ENCODE assay signal across 16 cellular contexts in the genomic region with DNA sequence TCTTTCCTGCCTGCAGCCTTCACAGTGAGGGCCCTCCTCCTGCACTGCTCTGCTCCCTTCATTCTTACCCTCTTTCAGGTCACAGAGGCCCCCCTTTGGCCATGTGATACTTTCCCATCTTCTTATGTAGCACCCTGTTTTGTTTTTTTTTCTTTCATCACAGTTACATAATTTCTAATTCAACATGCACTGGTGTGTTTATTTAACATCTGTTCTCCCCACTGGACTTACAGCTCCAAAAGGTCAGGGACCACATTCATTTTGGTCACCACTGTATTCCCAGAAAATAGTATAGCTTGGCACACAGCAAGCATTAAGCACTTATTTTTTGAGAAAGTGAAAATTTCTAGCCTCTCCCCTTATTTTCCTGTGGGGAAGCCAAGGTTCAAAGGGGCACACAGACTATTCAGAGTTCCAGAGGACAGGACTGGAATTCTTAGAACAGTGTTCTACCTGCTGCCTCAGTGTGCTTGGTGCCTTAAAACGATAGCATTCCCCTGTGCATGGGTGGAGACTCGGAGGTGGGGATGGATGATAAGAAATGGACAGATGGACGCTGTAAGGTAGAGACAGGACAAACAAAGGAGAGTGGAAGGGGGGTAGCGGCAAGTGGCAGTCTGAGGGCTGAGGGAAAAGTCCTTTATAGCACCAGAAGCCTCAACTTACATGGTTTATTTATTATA. TPM values are rescaled to one million over a fixed set of nuclear protein-coding genes. Genes with fewer than 3 reads are reported as not detected.
DNase-seq lines count a peak whose midpoint lies in the region; ATAC-seq and TF ChIP-seq lines count a peak whose summit lies in the region.
"Had no signal": no experiment of that assay in that cellular context is flagged by ENCODE, and none has a peak within 500 bp of the region (broad histone marks: within the 10 kb centered on the region; RNA-seq: fewer than 3 reads in every experiment).

No MANE protein-coding gene starts in this region.

- no peak overlapping the region for H3K4me2 ChIP-seq in trophoblast cell (ENCODE audit: low read length)

- H4K8ac ChIP-seq in trophoblast cell (ENCODE audit: low read depth, low read length), result no peak overlapping the region

- no peak overlapping the region for H3K4ac ChIP-seq in trophoblast cell (ENCODE audit: low read depth, low read length)

- DNase-seq in T-helper 1 cell (no peak), activated B cell treated with CpG ODN at 0.5 μM for 24 hours (no peak), endothelial cell (ENCODE audit: low spot score) (no peak), trophoblast cell (no peak), NCI-H187 (lab: John Stamatoyannopoulos, UW) (no peak), left ventricle myocardium superior (no peak)
- DNase-seq: activated CD4-positive, alpha-beta T cell treated with anti-CD3 and anti-CD28 coated beads for 48 hours; caudate nucleus; GDM1; psoas muscle; stimulated activated CD4-positive, alpha-beta T cell treated with anti-CD3 and anti-CD28 coated beads, Interleukin-1b, Interleukin-23, amount 100 ng/mL, for 48 hours had no signal

- H3K4me1 ChIP-seq in trophoblast cell (ENCODE audit: control insufficient read depth in 1 of 2, insufficient read depth in 2 of 2, low read length in 2 of 2), result peaks cover 19 to 32% of the 10 kb centered on the region in 2 experiments
- H3K4me1 ChIP-seq: psoas muscle had no signal

- H3K14ac ChIP-seq in trophoblast cell (ENCODE audit: low read length), result no peak overlapping the region

- H3K27ac ChIP-seq in trophoblast cell (ENCODE audit: low read depth, low read length), result no peak overlapping the region
- H3K27ac ChIP-seq: 22Rv1, psoas muscle, RWPE1 had no signal

- no peak overlapping the region for H3K4me3 ChIP-seq in trophoblast cell (ENCODE audit: low read depth, low read length)
- H3K4me3 ChIP-seq: psoas muscle had no signal

- H4K12ac ChIP-seq in trophoblast cell (ENCODE audit: low read depth, low read length), result no peak overlapping the region

- WGBS in trophoblast cell (ENCODE audit: extremely low coverage, insufficient coverage, insufficient read length), result no CpG with 5 or more reads among the region's 4 CpGs

- no peaks in the 10 kb centered on the region for H3K9me3 Mint-ChIP-seq in T-helper 1 cell treated with Interleukin-12 subunit alpha and Interleukin-12 subunit beta and Interleukin-4 antibody, amounts not matched to agents 30 μg/mL and 1 μg/mL, for 36 hours
- no peaks in the 10 kb centered on the region for H3K9me3 Mint-ChIP-seq in activated B cell treated with CpG ODN at 0.5 μM for 24 hours
- H3K9me3 Mint-ChIP-seq in endothelial cell (ENCODE audit: unreplicated experiment), result no peaks in the 10 kb centered on the region

- no peaks in the 10 kb centered on the region for H3K79me2 ChIP-seq in trophoblast cell (ENCODE audit: control insufficient read depth, insufficient read depth, low read length, poor library complexity)

- H3K9me3 ChIP-seq in trophoblast cell (ENCODE audit: insufficient read depth, low read depth, low read length), result no peaks in the 10 kb centered on the region
- H3K9me3 ChIP-seq: psoas muscle had no signal

- peaks cover 34% of the 10 kb centered on the region for H3K79me1 ChIP-seq in trophoblast cell (ENCODE audit: low read length)

- no peak for TF ChIP-seq CTCF in activated B cell treated with CpG ODN at 0.5 μM for 24 hours (IDR thresholded peaks at IDR 0.05)
- no peak for TF ChIP-seq CTCF in endothelial cell (IDR thresholded peaks at IDR 0.05; ENCODE audit: unreplicated experiment)

- H3K27ac Mint-ChIP-seq in T-helper 1 cell treated with Interleukin-12 subunit alpha and Interleukin-12 subunit beta and Interleukin-4 antibody, amounts not matched to agents 30 μg/mL and 1 μg/mL, for 36 hours, result peak overlapping the region; percentile 78
- peak overlapping the region; percentile 89 for H3K27ac Mint-ChIP-seq in activated B cell treated with CpG ODN at 0.5 μM for 24 hours
- peak overlapping the region; percentile 27 for H3K27ac Mint-ChIP-seq in endothelial cell (ENCODE audit: unreplicated experiment)

- intact Hi-C loops in activated B cell treated with CpG ODN at 0.5 μM for 24 hours (cut with micrococcal nuclease) (no loop called here), left ventricle myocardium superior (cut with micrococcal nuclease) (no loop called here)

- H3K36me3 Mint-ChIP-seq in T-helper 1 cell treated with Interleukin-12 subunit alpha and Interleukin-12 subunit beta and Interleukin-4 antibody, amounts not matched to agents 30 μg/mL and 1 μg/mL, for 36 hours (ENCODE audit: low read depth), result peaks cover 89% of the 10 kb centered on the region
- H3K36me3 Mint-ChIP-seq in activated B cell treated with CpG ODN at 0.5 μM for 24 hours (ENCODE audit: low read depth) (peaks cover 86% of the 10 kb centered on the region), endothelial cell (ENCODE audit: low read depth, unreplicated experiment) (peaks cover 21% of the 10 kb centered on the region)

- no peaks in the 10 kb centered on the region for H3K27me3 Mint-ChIP-seq in T-helper 1 cell treated with Interleukin-12 subunit alpha and Interleukin-12 subunit beta and Interleukin-4 antibody, amounts not matched to agents 30 μg/mL and 1 μg/mL, for 36 hours (ENCODE audit: low read depth)
- H3K27me3 Mint-ChIP-seq in activated B cell treated with CpG ODN at 0.5 μM for 24 hours (no peaks in the 10 kb centered on the region), endothelial cell (ENCODE audit: unreplicated experiment) (peaks cover 25% of the 10 kb centered on the region)

- H3K18ac ChIP-seq in trophoblast cell (ENCODE audit: low read length), result no peak overlapping the region

- ATAC-seq in activated B cell treated with CpG ODN at 0.5 μM for 24 hours (ENCODE audit: low read depth), result no peak
- ATAC-seq in HG03108 (IDR thresholded peaks at IDR 0.05; ENCODE audit: unreplicated experiment), result no peak
- no peak for ATAC-seq in left ventricle myocardium superior
- ATAC-seq: psoas muscle had no signal

- H3K9ac ChIP-seq in trophoblast cell (ENCODE audit: low read length), result no peak overlapping the region

- CTCF ChIA-PET in activated B cell treated with CpG ODN at 0.5 μM for 24 hours (lab: Charles Lee), result interaction anchor here (1.1 to 1.5 kb wide), 2 partner anchors 28 to 139 kb away, joined by 4 read pairs; no protein-coding TSS in a partner anchor

- peak overlapping the region; percentile 58 for H4K91ac ChIP-seq in trophoblast cell (ENCODE audit: low read depth, low read length)

- no peaks in the 10 kb centered on the region for H3K36me3 ChIP-seq in trophoblast cell (ENCODE audit: control insufficient read depth in 1 of 2, insufficient read depth in 2 of 2, low read length in 2 of 2)

- H3K27me3 ChIP-seq in trophoblast cell (ENCODE audit: insufficient read depth, low read length), result no peaks in the 10 kb centered on the region

- H3K4me3 Mint-ChIP-seq in T-helper 1 cell treated with Interleukin-12 subunit alpha and Interleukin-12 subunit beta and Interleukin-4 antibody, amounts not matched to agents 30 μg/mL and 1 μg/mL, for 36 hours, result peak overlapping the region; percentile 86
- H3K4me3 Mint-ChIP-seq in activated B cell treated with CpG ODN at 0.5 μM for 24 hours, result no peak overlapping the region
- H3K4me3 Mint-ChIP-seq in endothelial cell (ENCODE audit: unreplicated experiment), result peak overlapping the region; percentile 76

- peaks cover 76% of the 10 kb centered on the region for H3K4me1 Mint-ChIP-seq in T-helper 1 cell treated with Interleukin-12 subunit alpha and Interleukin-12 subunit beta and Interleukin-4 antibody, amounts not matched to agents 30 μg/mL and 1 μg/mL, for 36 hours (ENCODE audit: low read depth)
- peaks cover 94% of the 10 kb centered on the region for H3K4me1 Mint-ChIP-seq in activated B cell treated with CpG ODN at 0.5 μM for 24 hours
- H3K4me1 Mint-ChIP-seq in endothelial cell (ENCODE audit: unreplicated experiment), result peaks cover 66% of the 10 kb centered on the region

- H2BK120ac ChIP-seq in trophoblast cell (ENCODE audit: insufficient read depth, low read length, poor library complexity), result no peak overlapping the region

- no peak overlapping the region for H2BK12ac ChIP-seq in trophoblast cell (ENCODE audit: low read length)

- POLR2A ChIA-PET in activated B cell treated with CpG ODN at 0.5 μM for 24 hours (lab: Charles Lee), result interaction anchor here (0.9 to 1.4 kb wide), 2 partner anchors 9 to 24 kb away, joined by 3 to 5 read pairs; no protein-coding TSS in a partner anchor

- H2BK5ac ChIP-seq in trophoblast cell (ENCODE audit: low read depth, low read length, poor library complexity), result no peak overlapping the region

- H2AFZ ChIP-seq in trophoblast cell (ENCODE audit: insufficient read depth, low read length, poor library complexity), result no peak overlapping the region

- H2AK5ac ChIP-seq in trophoblast cell (ENCODE audit: low read length), result no peak overlapping the region

- H3K23ac ChIP-seq in trophoblast cell (ENCODE audit: low read length), result no peak overlapping the region

RNA-seq across cellular contexts. Expression of a gene that starts 5.3 kb away (rescaled TPM):
- total RNA-seq in activated B cell treated with CpG ODN at 0.5 μM for 24 hours (48.9 and 58.6 TPM in 2 replicates), endothelial cell (ENCODE audit: unreplicated experiment) (3.6 TPM), left ventricle myocardium superior (1.3 TPM)
- polyA plus RNA-seq in trophoblast cell (2013), result 4.9 and 5.1 TPM in 2 replicates

RNA-seq across cellular contexts. Expression of a gene that starts 32.4 kb away (rescaled TPM):
- total RNA-seq in activated B cell treated with CpG ODN at 0.5 μM for 24 hours, result 19.6 and 23.6 TPM in 2 replicates
- total RNA-seq in endothelial cell (ENCODE audit: unreplicated experiment), result 1.3 TPM
- polyA plus RNA-seq in trophoblast cell (2013), result 1.3 and 1.8 TPM in 2 replicates
- 4.7 TPM for total RNA-seq in left ventricle myocardium superior
- total RNA-seq: endothelial cell of umbilical vein had no signal
- polyA plus RNA-seq: endothelial cell of umbilical vein had no signal

RNA-seq across cellular contexts. Expression of a gene that starts 55.1 kb away (rescaled TPM):
- total RNA-seq in activated B cell treated with CpG ODN at 0.5 μM for 24 hours (74.4 and 87.0 TPM in 2 replicates), endothelial cell (ENCODE audit: unreplicated experiment) (127 TPM), left ventricle myocardium superior (14.4 TPM)
- 35.0 and 35.5 TPM in 2 replicates for polyA plus RNA-seq in trophoblast cell (2013)

RNA-seq across cellular contexts. Expression of a gene that starts 55.2 kb away (rescaled TPM):
- total RNA-seq in activated B cell treated with CpG ODN at 0.5 μM for 24 hours (61.8 and 77.6 TPM in 2 replicates), endothelial cell (ENCODE audit: unreplicated experiment) (79.8 TPM), left ventricle myocardium superior (38.2 TPM)
- 77.9 and 79.0 TPM in 2 replicates for polyA plus RNA-seq in trophoblast cell (2013)

Comparison
In these comparisons a context has a peak if more than half of its experiments do, and no peak if none do; other contexts are left out.
1. H3K27ac Mint-ChIP-seq: peak in every context shown above with its lines; median percentile 89 in activated B cell treated with CpG ODN at 0.5 μM for 24 hours; 78 in T-helper 1 cell treated with Interleukin-12 subunit alpha and Interleukin-12 subunit beta and Interleukin-4 antibody, amounts not matched to agents 30 μg/mL and 1 μg/mL, for 36 hours; 27 in endothelial cell.
2. RNA of a gene that starts 5.3 kb away (total RNA-seq): 48.9 to 58.6 TPM in activated B cell treated with CpG ODN at 0.5 μM for 24 hours; 3.6 TPM in endothelial cell (single experiment) and 1.3 TPM in left ventricle myocardium superior (single experiment); every median in the first group is over 10 times any median in the second.